ENCODE assay signal across 1 cellular context in genomic region chr15:73630030-73630429, GRCh38.
TF ChIP-seq lines count a peak whose summit lies in the region.

No MANE protein-coding gene starts in this region.

TF ChIP-seq in HepG2, 621 proteins besides CTCF, POLR2A, EP300 and RAD21 (continued from another document and continues in another):
- TF ChIP-seq ZBTB10 (CRISPR knock-in tag; IDR thresholded peaks at IDR 0.05; ENCODE audit: borderline replicate concordance): no peak
- no peak for TF ChIP-seq PCBP2 (optimal IDR thresholded peaks at IDR 0.05; ENCODE audit: low read depth, low read length, poor library complexity, severe bottlenecking)
- TF ChIP-seq ZFP36 (IDR thresholded peaks at IDR 0.05; ENCODE audit: borderline replicate concordance, low read depth, low read length, partially characterized antibody): no peak
- TF ChIP-seq MED1 (CRISPR knock-in tag; IDR thresholded peaks at IDR 0.05): no peak
- no peak for TF ChIP-seq MEF2D (CRISPR knock-in tag; IDR thresholded peaks at IDR 0.05)
- TF ChIP-seq, protein P1, sequence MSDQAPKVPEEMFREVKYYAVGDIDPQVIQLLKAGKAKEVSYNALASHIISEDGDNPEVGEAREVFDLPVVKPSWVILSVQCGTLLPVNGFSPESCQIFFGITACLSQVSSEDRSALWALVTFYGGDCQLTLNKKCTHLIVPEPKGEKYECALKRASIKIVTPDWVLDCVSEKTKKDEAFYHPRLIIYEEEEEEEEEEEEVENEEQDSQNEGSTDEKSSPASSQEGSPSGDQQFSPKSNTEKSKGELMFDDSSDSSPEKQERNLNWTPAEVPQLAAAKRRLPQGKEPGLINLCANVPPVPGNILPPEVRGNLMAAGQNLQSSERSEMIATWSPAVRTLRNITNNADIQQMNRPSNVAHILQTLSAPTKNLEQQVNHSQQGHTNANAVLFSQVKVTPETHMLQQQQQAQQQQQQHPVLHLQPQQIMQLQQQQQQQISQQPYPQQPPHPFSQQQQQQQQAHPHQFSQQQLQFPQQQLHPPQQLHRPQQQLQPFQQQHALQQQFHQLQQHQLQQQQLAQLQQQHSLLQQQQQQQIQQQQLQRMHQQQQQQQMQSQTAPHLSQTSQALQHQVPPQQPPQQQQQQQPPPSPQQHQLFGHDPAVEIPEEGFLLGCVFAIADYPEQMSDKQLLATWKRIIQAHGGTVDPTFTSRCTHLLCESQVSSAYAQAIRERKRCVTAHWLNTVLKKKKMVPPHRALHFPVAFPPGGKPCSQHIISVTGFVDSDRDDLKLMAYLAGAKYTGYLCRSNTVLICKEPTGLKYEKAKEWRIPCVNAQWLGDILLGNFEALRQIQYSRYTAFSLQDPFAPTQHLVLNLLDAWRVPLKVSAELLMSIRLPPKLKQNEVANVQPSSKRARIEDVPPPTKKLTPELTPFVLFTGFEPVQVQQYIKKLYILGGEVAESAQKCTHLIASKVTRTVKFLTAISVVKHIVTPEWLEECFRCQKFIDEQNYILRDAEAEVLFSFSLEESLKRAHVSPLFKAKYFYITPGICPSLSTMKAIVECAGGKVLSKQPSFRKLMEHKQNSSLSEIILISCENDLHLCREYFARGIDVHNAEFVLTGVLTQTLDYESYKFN (CRISPR knock-in tag; conservative IDR thresholded peaks at IDR 0.05): no peak
- TF ChIP-seq ZBTB44 (CRISPR knock-in tag; IDR thresholded peaks at IDR 0.05): no peak
- TF ChIP-seq HOXA7 (CRISPR knock-in tag; IDR thresholded peaks at IDR 0.05): no peak
- TF ChIP-seq ZKSCAN8 (CRISPR knock-in tag; IDR thresholded peaks at IDR 0.05; ENCODE audit: borderline replicate concordance): no peak
- TF ChIP-seq TCF7 (IDR thresholded peaks at IDR 0.05; ENCODE audit: low read depth): no peak
- TF ChIP-seq FOXK2 (IDR thresholded peaks at IDR 0.05): no peak
- TF ChIP-seq ZNF644 (CRISPR knock-in tag; IDR thresholded peaks at IDR 0.05; ENCODE audit: low read depth): no peak
- TF ChIP-seq WIZ (CRISPR knock-in tag; IDR thresholded peaks at IDR 0.05): no peak
- TF ChIP-seq FOXK1 (CRISPR knock-in tag; IDR thresholded peaks at IDR 0.05; ENCODE audit: borderline replicate concordance, low read depth): no peak
- TF ChIP-seq ARID2 (CRISPR knock-in tag; IDR thresholded peaks at IDR 0.05; ENCODE audit: borderline replicate concordance): no peak
- TF ChIP-seq GATAD2A (CRISPR knock-in tag; IDR thresholded peaks at IDR 0.05): no peak
- no peak for TF ChIP-seq ZNF503 (CRISPR knock-in tag; IDR thresholded peaks at IDR 0.05)
- no peak for TF ChIP-seq DNMT3B (CRISPR knock-in tag; conservative IDR thresholded peaks at IDR 0.05)
- no peak for TF ChIP-seq KDM3A (CRISPR knock-in tag; IDR thresholded peaks at IDR 0.05; ENCODE audit: low read depth)
- TF ChIP-seq PHB2 (IDR thresholded peaks at IDR 0.05; ENCODE audit: partially characterized antibody): no peak
- TF ChIP-seq MEIS1 (CRISPR knock-in tag; IDR thresholded peaks at IDR 0.05; ENCODE audit: borderline replicate concordance): no peak
- no peak for TF ChIP-seq MAFG (CRISPR knock-in tag; IDR thresholded peaks at IDR 0.05)
- TF ChIP-seq CEBPG (CRISPR knock-in tag; IDR thresholded peaks at IDR 0.05): peak; percentile 56; the same call in 1 of the 2 replicates
- TF ChIP-seq TRIM24 (CRISPR knock-in tag; IDR thresholded peaks at IDR 0.05): no peak
- TF ChIP-seq ZNF841 (CRISPR knock-in tag; IDR thresholded peaks at IDR 0.05; ENCODE audit: borderline replicate concordance): no peak
- TF ChIP-seq ZNF784 (CRISPR knock-in tag; IDR thresholded peaks at IDR 0.05; ENCODE audit: borderline replicate concordance): no peak
- TF ChIP-seq CEBPB (IDR thresholded peaks at IDR 0.05; ENCODE audit: borderline replicate concordance, low read depth, low read length): no peak
- TF ChIP-seq FOXA3 (CRISPR knock-in tag; IDR thresholded peaks at IDR 0.05): peak; percentile 60; the same call in 1 of the 2 replicates
- TF ChIP-seq TAF15 (IDR thresholded peaks at IDR 0.05; ENCODE audit: low read depth, low read length, poor library complexity, severe bottlenecking): no peak
- TF ChIP-seq U2AF1 (optimal IDR thresholded peaks at IDR 0.05; ENCODE audit: low read depth, low read length): no peak
- TF ChIP-seq, protein P2, sequence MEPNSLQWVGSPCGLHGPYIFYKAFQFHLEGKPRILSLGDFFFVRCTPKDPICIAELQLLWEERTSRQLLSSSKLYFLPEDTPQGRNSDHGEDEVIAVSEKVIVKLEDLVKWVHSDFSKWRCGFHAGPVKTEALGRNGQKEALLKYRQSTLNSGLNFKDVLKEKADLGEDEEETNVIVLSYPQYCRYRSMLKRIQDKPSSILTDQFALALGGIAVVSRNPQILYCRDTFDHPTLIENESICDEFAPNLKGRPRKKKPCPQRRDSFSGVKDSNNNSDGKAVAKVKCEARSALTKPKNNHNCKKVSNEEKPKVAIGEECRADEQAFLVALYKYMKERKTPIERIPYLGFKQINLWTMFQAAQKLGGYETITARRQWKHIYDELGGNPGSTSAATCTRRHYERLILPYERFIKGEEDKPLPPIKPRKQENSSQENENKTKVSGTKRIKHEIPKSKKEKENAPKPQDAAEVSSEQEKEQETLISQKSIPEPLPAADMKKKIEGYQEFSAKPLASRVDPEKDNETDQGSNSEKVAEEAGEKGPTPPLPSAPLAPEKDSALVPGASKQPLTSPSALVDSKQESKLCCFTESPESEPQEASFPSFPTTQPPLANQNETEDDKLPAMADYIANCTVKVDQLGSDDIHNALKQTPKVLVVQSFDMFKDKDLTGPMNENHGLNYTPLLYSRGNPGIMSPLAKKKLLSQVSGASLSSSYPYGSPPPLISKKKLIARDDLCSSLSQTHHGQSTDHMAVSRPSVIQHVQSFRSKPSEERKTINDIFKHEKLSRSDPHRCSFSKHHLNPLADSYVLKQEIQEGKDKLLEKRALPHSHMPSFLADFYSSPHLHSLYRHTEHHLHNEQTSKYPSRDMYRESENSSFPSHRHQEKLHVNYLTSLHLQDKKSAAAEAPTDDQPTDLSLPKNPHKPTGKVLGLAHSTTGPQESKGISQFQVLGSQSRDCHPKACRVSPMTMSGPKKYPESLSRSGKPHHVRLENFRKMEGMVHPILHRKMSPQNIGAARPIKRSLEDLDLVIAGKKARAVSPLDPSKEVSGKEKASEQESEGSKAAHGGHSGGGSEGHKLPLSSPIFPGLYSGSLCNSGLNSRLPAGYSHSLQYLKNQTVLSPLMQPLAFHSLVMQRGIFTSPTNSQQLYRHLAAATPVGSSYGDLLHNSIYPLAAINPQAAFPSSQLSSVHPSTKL (CRISPR knock-in tag; IDR thresholded peaks at IDR 0.05): 0 out of 2 replicates have a peak, but pooled peaks have one; percentile 18
- TF ChIP-seq KDM1A (CRISPR knock-in tag; IDR thresholded peaks at IDR 0.05): no peak
- TF ChIP-seq SMAD1 (CRISPR knock-in tag; IDR thresholded peaks at IDR 0.05; ENCODE audit: borderline replicate concordance, low read depth): no peak
- no peak for TF ChIP-seq ZBTB8A (CRISPR knock-in tag; IDR thresholded peaks at IDR 0.05; ENCODE audit: borderline replicate concordance, low read depth)
- no peak for TF ChIP-seq ZNF333 (CRISPR knock-in tag; IDR thresholded peaks at IDR 0.05; ENCODE audit: borderline replicate concordance)
- TF ChIP-seq SOX13 (IDR thresholded peaks at IDR 0.05): no peak
- TF ChIP-seq SOX13 (CRISPR knock-in tag; conservative IDR thresholded peaks at IDR 0.05 in 1 of 2, IDR thresholded peaks at IDR 0.05 in 1 of 2): 0 out of 4 replicates have a peak, but pooled peaks of 1 of the 2 experiments have one; percentile 17
- TF ChIP-seq FOXA1 (IDR thresholded peaks at IDR 0.05): no peak
- peak; percentile 59 for TF ChIP-seq FOXA1 (CRISPR knock-in tag; IDR thresholded peaks at IDR 0.05)
- TF ChIP-seq NR2F1 (CRISPR knock-in tag; IDR thresholded peaks at IDR 0.05): no peak
- no peak for TF ChIP-seq ZNF749 (CRISPR knock-in tag; IDR thresholded peaks at IDR 0.05; ENCODE audit: borderline replicate concordance)
- TF ChIP-seq, protein P3, sequence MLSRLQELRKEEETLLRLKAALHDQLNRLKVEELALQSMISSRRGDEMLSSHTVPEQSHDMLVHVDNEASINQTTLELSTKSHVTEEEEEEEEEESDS (CRISPR knock-in tag; IDR thresholded peaks at IDR 0.05; ENCODE audit: borderline replicate concordance): no peak
- no peak for TF ChIP-seq REST (IDR thresholded peaks at IDR 0.05; ENCODE audit: borderline replicate concordance in 1 of 2, low read depth in 1 of 2, low read length in 2 of 2)
- TF ChIP-seq CBX5 (CRISPR knock-in tag; IDR thresholded peaks at IDR 0.05; ENCODE audit: borderline replicate concordance): no peak
